Comparison of ENCODE assay signal across 34 cellular contexts in genomic region chr20:33070413-33071053, GRCh38. TPM values are rescaled to one million over a fixed set of nuclear protein-coding genes. Genes with fewer than 3 reads are reported as not detected.
"Had no signal": no experiment of that assay in that cellular context is flagged by ENCODE, and none has a peak within 500 bp of the region (broad histone marks: within the 10 kb centered on the region; RNA-seq: fewer than 3 reads in every experiment).

No MANE protein-coding gene starts in this region.

- H3K9me3 Mint-ChIP-seq: dendritic cell treated with granulocyte-macrophage colony-stimulating factor and Interleukin-4, amounts not matched to agents 40 ng/mL and 50 ng/mL, for 4 days; endodermal cell; natural killer cell treated with Interleukin-12 subunit alpha and Interleukin-12 subunit beta and Interleukin-15 and Interleukin-18, amount 100 ng/mL, for 72 hours; neural progenitor cell; stimulated activated memory B cell treated with anti-CD40 and anti-IgM and Interleukin-4, amounts not matched to agents 10 μg/mL and 1 μg/mL and 100 μg/mL, for 72 hours had no signal

- ATAC-seq: esophagus mucosa; gastrocnemius medialis; left cardiac atrium; left lung; natural killer cell treated with Interleukin-12 subunit alpha and Interleukin-12 subunit beta and Interleukin-15 and Interleukin-18, amount 100 ng/mL, for 72 hours; stimulated activated memory B cell treated with anti-CD40 and anti-IgM and Interleukin-4, amounts not matched to agents 10 μg/mL and 1 μg/mL and 100 μg/mL, for 72 hours; stimulated activated naive CD8-positive, alpha-beta T cell treated with anti-CD3 and anti-CD28 coated beads, Interleukin-15, Interleukin-2, amounts not matched to agents 100 U/mL and 50 U/mL, for 24 hours had no signal

- H3K9ac ChIP-seq: neural progenitor cell had no signal

- H3K27ac ChIP-seq: colonic mucosa, epithelial cell of prostate, gastrocnemius medialis, left lung, neural progenitor cell, prostate gland, right atrium auricular region, sigmoid colon, thoracic aorta, tibial nerve, upper lobe of left lung, uterus had no signal

- H3K36me3 ChIP-seq: colonic mucosa, gastrocnemius medialis, left lung, neural progenitor cell, prostate gland, right atrium auricular region, sigmoid colon, thoracic aorta, tibial nerve, upper lobe of left lung, uterus had no signal

- H3K27me3 ChIP-seq: colonic mucosa, neural progenitor cell, right atrium auricular region, sigmoid colon, tibial nerve, upper lobe of left lung, uterus had no signal

- FAIRE-seq: islet of Langerhans had no signal

- H3K4me3 Mint-ChIP-seq: dendritic cell treated with granulocyte-macrophage colony-stimulating factor and Interleukin-4, amounts not matched to agents 40 ng/mL and 50 ng/mL, for 4 days; endodermal cell; natural killer cell treated with Interleukin-12 subunit alpha and Interleukin-12 subunit beta and Interleukin-15 and Interleukin-18, amount 100 ng/mL, for 72 hours; neural progenitor cell; stimulated activated memory B cell treated with anti-CD40 and anti-IgM and Interleukin-4, amounts not matched to agents 10 μg/mL and 1 μg/mL and 100 μg/mL, for 72 hours had no signal

- H3K4me1 ChIP-seq: colonic mucosa, gastrocnemius medialis, left lung, neural progenitor cell, prostate gland, right atrium auricular region, sigmoid colon, tibial nerve, upper lobe of left lung, uterus had no signal

- H3K27ac Mint-ChIP-seq: dendritic cell treated with granulocyte-macrophage colony-stimulating factor and Interleukin-4, amounts not matched to agents 40 ng/mL and 50 ng/mL, for 4 days; endodermal cell; natural killer cell treated with Interleukin-12 subunit alpha and Interleukin-12 subunit beta and Interleukin-15 and Interleukin-18, amount 100 ng/mL, for 72 hours; stimulated activated memory B cell treated with anti-CD40 and anti-IgM and Interleukin-4, amounts not matched to agents 10 μg/mL and 1 μg/mL and 100 μg/mL, for 72 hours had no signal

- H2AFZ ChIP-seq: neural progenitor cell had no signal

- DNase-seq: colonic mucosa; effector CD8-positive, alpha-beta T cell; endodermal cell; foreskin fibroblast; gastrocnemius medialis; head of caudate nucleus; hippocampal formation; left cardiac atrium; left lung; mesenchymal stem cell; nucleus accumbens; sigmoid colon; stimulated activated CD4-positive, alpha-beta T cell treated with anti-CD3 and anti-CD28 coated beads, Interleukin-4, amount 100 ng/mL, for 4 hours; stimulated activated naive CD8-positive, alpha-beta T cell treated with anti-CD3 and anti-CD28 coated beads, Interleukin-15, Interleukin-2, amounts not matched to agents 100 U/mL and 50 U/mL, for 24 hours; upper lobe of left lung; uterus had no signal

- H3K4me2 ChIP-seq: neural progenitor cell had no signal

- H3K4me1 Mint-ChIP-seq: neural progenitor cell; stimulated activated memory B cell treated with anti-CD40 and anti-IgM and Interleukin-4, amounts not matched to agents 10 μg/mL and 1 μg/mL and 100 μg/mL, for 72 hours had no signal

- H3K27me3 Mint-ChIP-seq: stimulated activated memory B cell treated with anti-CD40 and anti-IgM and Interleukin-4, amounts not matched to agents 10 μg/mL and 1 μg/mL and 100 μg/mL, for 72 hours had no signal

- H3K9me3 ChIP-seq: colonic mucosa, gastrocnemius medialis, left lung, prostate gland, right atrium auricular region, sigmoid colon, thoracic aorta, tibial nerve, upper lobe of left lung, uterus had no signal

- H3K36me3 Mint-ChIP-seq: natural killer cell treated with Interleukin-12 subunit alpha and Interleukin-12 subunit beta and Interleukin-15 and Interleukin-18, amount 100 ng/mL, for 72 hours; neural progenitor cell; stimulated activated memory B cell treated with anti-CD40 and anti-IgM and Interleukin-4, amounts not matched to agents 10 μg/mL and 1 μg/mL and 100 μg/mL, for 72 hours had no signal

- H3K4me3 ChIP-seq: colonic mucosa, gastrocnemius medialis, left lung, neural progenitor cell, prostate gland, right atrium auricular region, sigmoid colon, thoracic aorta, tibial nerve, upper lobe of left lung, uterus had no signal

RNA-seq across cellular contexts. Expression of gene BPIFB4, which starts 8.9 kb away (rescaled TPM):
- total RNA-seq: chondrocyte; colonic mucosa; esophagus mucosa; gastrocnemius medialis; glomerular endothelial cell; kidney epithelial cell; left cardiac atrium; left lung; lower leg skin; lung microvascular endothelial cell; natural killer cell treated with Interleukin-12 subunit alpha and Interleukin-12 subunit beta and Interleukin-15 and Interleukin-18, amount 100 ng/mL, for 72 hours; osteocyte; right atrium auricular region; sigmoid colon; skeletal muscle tissue; thoracic aorta; tibial nerve; upper lobe of left lung; uterus had no signal
- polyA plus RNA-seq: sigmoid colon had no signal

RNA-seq across cellular contexts. Expression of gene BPIFB3, which starts 16.8 kb away (rescaled TPM):
- total RNA-seq: chondrocyte; colonic mucosa; endodermal cell; esophagus mucosa; gastrocnemius medialis; glomerular endothelial cell; kidney epithelial cell; left cardiac atrium; left lung; lower leg skin; lung microvascular endothelial cell; natural killer cell treated with Interleukin-12 subunit alpha and Interleukin-12 subunit beta and Interleukin-15 and Interleukin-18, amount 100 ng/mL, for 72 hours; osteocyte; prostate gland; right atrium auricular region; sigmoid colon; skeletal muscle tissue; thoracic aorta; tibial nerve; upper lobe of left lung; uterus had no signal
- polyA plus RNA-seq: sigmoid colon had no signal

RNA-seq across cellular contexts. Expression of gene BPIFB6, which starts 39.1 kb away (rescaled TPM):
- total RNA-seq: chondrocyte; colonic mucosa; endodermal cell; esophagus mucosa; gastrocnemius medialis; glomerular endothelial cell; kidney epithelial cell; left cardiac atrium; left lung; lower leg skin; lung microvascular endothelial cell; natural killer cell treated with Interleukin-12 subunit alpha and Interleukin-12 subunit beta and Interleukin-15 and Interleukin-18, amount 100 ng/mL, for 72 hours; osteocyte; prostate gland; right atrium auricular region; sigmoid colon; skeletal muscle tissue; thoracic aorta; tibial nerve; upper lobe of left lung; uterus had no signal
- polyA plus RNA-seq: sigmoid colon had no signal
